1 cellular context compared by ENCODE assay signal in the genomic region with DNA sequence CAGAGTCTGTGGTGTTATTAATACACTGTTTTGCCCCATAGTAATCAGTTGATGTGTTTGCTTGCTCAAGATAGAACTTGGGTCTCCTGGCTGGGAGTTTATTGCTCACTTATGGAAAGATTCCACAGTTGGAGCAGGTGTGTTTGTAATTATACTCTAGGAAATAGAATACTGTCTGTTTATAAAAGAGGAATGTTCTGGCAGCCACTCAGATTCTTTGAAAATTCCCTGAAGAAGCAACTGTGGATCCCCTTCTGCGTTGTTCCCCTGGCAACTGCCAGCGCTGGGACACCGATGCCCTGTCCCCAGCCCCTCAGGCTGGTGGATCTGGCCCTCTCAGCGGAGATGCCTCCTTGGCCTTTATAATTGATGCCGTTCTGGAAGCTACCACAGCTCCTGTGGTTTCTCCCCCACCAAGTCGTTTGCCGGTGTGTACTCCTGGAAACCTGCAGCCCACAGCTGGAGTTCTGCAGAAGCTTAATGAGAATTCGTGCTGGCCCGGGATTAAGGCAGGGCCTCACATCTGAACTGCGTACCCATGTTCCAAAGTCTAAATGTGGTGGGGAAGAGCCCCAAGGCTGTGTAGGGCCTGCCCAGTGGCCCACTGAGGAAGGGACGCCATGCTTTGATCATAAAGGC.
TF ChIP-seq lines count a peak whose summit lies in the region.

No MANE protein-coding gene starts in this region.

TF ChIP-seq in GM23338, 12 proteins besides CTCF, POLR2A, EP300 and RAD21 (continued from another document):
- no peak for TF ChIP-seq ZNF331 (CRISPR knock-in tag; IDR thresholded peaks at IDR 0.05; ENCODE audit: low read depth)
- TF ChIP-seq NANOG (IDR thresholded peaks at IDR 0.05; ENCODE audit: borderline replicate concordance), result no peak
- TF ChIP-seq, protein P1, sequence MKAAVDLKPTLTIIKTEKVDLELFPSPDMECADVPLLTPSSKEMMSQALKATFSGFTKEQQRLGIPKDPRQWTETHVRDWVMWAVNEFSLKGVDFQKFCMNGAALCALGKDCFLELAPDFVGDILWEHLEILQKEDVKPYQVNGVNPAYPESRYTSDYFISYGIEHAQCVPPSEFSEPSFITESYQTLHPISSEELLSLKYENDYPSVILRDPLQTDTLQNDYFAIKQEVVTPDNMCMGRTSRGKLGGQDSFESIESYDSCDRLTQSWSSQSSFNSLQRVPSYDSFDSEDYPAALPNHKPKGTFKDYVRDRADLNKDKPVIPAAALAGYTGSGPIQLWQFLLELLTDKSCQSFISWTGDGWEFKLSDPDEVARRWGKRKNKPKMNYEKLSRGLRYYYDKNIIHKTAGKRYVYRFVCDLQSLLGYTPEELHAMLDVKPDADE (IDR thresholded peaks at IDR 0.05), result no peak
- no peak for TF ChIP-seq POLR2AphosphoS5 (IDR thresholded peaks at IDR 0.05; ENCODE audit: low read depth)
- no peak for TF ChIP-seq ZNF114 (CRISPR knock-in tag; IDR thresholded peaks at IDR 0.05)
- no peak for TF ChIP-seq STAT1 (IDR thresholded peaks at IDR 0.05; ENCODE audit: unreplicated experiment)
- TF ChIP-seq, protein P2, sequence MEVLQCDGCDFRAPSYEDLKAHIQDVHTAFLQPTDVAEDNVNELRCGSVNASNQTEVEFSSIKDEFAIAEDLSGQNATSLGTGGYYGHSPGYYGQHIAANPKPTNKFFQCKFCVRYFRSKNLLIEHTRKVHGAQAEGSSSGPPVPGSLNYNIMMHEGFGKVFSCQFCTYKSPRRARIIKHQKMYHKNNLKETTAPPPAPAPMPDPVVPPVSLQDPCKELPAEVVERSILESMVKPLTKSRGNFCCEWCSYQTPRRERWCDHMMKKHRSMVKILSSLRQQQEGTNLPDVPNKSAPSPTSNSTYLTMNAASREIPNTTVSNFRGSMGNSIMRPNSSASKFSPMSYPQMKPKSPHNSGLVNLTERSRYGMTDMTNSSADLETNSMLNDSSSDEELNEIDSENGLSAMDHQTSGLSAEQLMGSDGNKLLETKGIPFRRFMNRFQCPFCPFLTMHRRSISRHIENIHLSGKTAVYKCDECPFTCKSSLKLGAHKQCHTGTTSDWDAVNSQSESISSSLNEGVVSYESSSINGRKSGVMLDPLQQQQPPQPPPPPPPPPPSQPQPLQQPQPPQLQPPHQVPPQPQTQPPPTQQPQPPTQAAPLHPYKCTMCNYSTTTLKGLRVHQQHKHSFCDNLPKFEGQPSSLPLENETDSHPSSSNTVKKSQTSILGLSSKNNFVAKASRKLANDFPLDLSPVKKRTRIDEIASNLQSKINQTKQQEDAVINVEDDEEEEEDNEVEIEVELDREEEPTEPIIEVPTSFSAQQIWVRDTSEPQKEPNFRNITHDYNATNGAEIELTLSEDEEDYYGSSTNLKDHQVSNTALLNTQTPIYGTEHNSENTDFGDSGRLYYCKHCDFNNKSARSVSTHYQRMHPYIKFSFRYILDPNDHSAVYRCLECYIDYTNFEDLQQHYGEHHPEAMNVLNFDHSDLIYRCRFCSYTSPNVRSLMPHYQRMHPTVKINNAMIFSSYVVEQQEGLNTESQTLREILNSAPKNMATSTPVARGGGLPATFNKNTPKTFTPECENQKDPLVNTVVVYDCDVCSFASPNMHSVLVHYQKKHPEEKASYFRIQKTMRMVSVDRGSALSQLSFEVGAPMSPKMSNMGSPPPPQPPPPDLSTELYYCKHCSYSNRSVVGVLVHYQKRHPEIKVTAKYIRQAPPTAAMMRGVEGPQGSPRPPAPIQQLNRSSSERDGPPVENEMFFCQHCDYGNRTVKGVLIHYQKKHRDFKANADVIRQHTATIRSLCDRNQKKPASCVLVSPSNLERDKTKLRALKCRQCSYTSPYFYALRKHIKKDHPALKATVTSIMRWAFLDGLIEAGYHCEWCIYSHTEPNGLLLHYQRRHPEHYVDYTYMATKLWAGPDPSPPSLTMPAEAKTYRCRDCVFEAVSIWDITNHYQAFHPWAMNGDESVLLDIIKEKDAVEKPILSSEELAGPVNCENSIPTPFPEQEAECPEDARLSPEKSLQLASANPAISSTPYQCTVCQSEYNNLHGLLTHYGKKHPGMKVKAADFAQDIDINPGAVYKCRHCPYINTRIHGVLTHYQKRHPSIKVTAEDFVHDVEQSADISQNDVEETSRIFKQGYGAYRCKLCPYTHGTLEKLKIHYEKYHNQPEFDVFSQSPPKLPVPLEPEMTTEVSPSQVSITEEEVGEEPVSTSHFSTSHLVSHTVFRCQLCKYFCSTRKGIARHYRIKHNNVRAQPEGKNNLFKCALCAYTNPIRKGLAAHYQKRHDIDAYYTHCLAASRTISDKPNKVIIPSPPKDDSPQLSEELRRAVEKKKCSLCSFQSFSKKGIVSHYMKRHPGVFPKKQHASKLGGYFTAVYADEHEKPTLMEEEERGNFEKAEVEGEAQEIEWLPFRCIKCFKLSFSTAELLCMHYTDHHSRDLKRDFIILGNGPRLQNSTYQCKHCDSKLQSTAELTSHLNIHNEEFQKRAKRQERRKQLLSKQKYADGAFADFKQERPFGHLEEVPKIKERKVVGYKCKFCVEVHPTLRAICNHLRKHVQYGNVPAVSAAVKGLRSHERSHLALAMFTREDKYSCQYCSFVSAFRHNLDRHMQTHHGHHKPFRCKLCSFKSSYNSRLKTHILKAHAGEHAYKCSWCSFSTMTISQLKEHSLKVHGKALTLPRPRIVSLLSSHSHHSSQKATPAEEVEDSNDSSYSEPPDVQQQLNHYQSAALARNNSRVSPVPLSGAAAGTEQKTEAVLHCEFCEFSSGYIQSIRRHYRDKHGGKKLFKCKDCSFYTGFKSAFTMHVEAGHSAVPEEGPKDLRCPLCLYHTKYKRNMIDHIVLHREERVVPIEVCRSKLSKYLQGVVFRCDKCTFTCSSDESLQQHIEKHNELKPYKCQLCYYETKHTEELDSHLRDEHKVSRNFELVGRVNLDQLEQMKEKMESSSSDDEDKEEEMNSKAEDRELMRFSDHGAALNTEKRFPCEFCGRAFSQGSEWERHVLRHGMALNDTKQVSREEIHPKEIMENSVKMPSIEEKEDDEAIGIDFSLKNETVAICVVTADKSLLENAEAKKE (CRISPR knock-in tag; IDR thresholded peaks at IDR 0.05), result no peak
